22 cellular contexts compared by ENCODE assay signal in genomic region chr10:89590326-89590725, GRCh38.
"Had no signal": no experiment of that assay in that cellular context is flagged by ENCODE, and none has a peak within 500 bp of the region (broad histone marks: within the 10 kb centered on the region; RNA-seq: fewer than 3 reads in every experiment).

No MANE protein-coding gene starts in this region.

- ATAC-seq: Panc1, SK-N-SH treated with all-trans-retinoic acid at 6 μM for 48 hours had no signal

- H3K9ac ChIP-seq: KMS-11 had no signal

- H3K4me3 ChIP-seq: SJCRH30 had no signal

- H3K4me1 ChIP-seq: SJCRH30 had no signal

- FAIRE-seq: HTR-8/SVneo had no signal

- H3K9me3 ChIP-seq: SJCRH30 had no signal

- DNase-seq: Kasumi-1, MM.1S, NCI-H1092 treated with DMSO at 0.1 percent for 48 hours, NCI-H1436, NCI-H187, NCI-H2029, NCI-H2081 treated with DMSO at 0.1 percent for 48 hours, NCI-H2171, NCI-H226, NCI-H446, NCI-H510A, NCI-H524 treated with DMSO at 0.1 percent for 48 hours, NCI-H69, NCI-H774, SHP77 treated with DMSO at 0.1 percent for 48 hours, SJCRH30 had no signal

- H3K27ac ChIP-seq: HL-60, KMS-11, RWPE1, SJCRH30 had no signal

- H3K4me2 ChIP-seq: KMS-11 had no signal

- H3K27me3 ChIP-seq: SJCRH30 had no signal
